ENCODE assay signal across 1 cellular context in the genomic region with DNA sequence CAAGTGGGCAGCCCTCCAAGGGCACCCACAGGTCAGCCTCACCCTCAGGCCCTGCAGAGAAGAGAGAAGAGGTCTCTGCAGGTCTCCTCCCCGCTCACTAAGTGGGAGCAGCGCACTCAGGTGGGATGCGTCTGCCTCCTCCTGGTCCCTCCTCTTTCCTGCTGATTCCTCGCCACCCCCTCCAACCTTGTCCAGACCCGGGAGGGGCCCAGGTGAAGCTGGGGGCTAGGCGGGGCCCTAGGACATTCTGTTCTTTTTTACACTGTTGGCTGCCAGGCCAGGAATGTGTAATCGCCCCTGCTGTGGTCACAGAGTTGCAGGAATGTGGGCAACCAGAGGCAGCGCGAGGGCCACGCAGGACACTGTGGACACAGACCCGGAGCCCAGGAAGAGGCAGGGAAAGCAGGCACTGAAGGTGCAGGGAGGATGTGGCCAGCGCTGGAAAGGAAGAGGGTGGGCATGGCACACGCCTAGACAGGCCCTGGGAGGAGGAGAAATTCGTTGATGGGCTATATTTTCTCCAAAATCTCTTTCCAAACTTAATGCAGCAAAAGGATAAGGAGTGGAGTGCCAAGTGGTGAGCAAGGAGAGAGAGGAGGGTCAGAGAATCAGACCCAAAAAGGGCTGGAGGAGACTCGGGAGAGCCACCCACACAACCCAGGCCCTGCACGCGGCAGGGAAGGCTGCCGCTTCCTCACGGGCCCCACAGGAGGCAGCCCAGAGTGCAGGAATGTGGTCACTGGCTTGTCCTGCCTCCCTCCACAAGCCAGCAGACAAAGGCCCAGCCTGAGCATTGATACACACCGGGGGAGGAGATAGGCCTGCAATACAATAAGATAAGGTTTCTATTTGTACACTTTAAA.
TF ChIP-seq lines count a peak whose summit lies in the region.

No MANE protein-coding gene starts in this region.

TF ChIP-seq in HEK293, 187 proteins besides CTCF, POLR2A, EP300 and RAD21 (continued from another document):
- TF ChIP-seq, protein P1, sequence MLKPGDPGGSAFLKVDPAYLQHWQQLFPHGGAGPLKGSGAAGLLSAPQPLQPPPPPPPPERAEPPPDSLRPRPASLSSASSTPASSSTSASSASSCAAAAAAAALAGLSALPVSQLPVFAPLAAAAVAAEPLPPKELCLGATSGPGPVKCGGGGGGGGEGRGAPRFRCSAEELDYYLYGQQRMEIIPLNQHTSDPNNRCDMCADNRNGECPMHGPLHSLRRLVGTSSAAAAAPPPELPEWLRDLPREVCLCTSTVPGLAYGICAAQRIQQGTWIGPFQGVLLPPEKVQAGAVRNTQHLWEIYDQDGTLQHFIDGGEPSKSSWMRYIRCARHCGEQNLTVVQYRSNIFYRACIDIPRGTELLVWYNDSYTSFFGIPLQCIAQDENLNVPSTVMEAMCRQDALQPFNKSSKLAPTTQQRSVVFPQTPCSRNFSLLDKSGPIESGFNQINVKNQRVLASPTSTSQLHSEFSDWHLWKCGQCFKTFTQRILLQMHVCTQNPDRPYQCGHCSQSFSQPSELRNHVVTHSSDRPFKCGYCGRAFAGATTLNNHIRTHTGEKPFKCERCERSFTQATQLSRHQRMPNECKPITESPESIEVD (tag by site-specific recombination; IDR thresholded peaks at IDR 0.05), result no peak
- TF ChIP-seq GLIS1 (tag by site-specific recombination; IDR thresholded peaks at IDR 0.05), result peak; percentile 51
- peak; percentile 9; the same call in 1 of the 2 replicates for TF ChIP-seq SP2 (tag by site-specific recombination; IDR thresholded peaks at IDR 0.05)
- TF ChIP-seq ZNF658 (tag by site-specific recombination; IDR thresholded peaks at IDR 0.05), result no peak
- TF ChIP-seq ZNF335 (tag by site-specific recombination; conservative IDR thresholded peaks at IDR 0.05), result peak; percentile 50
- TF ChIP-seq ZBTB21 (tag by site-specific recombination; IDR thresholded peaks at IDR 0.05), result no peak
- no peak for TF ChIP-seq OVOL3 (tag by site-specific recombination; IDR thresholded peaks at IDR 0.05)
- TF ChIP-seq ZNF76 (tag by site-specific recombination; IDR thresholded peaks at IDR 0.05; ENCODE audit: borderline replicate concordance, low read depth), result no peak
- TF ChIP-seq, protein P2, sequence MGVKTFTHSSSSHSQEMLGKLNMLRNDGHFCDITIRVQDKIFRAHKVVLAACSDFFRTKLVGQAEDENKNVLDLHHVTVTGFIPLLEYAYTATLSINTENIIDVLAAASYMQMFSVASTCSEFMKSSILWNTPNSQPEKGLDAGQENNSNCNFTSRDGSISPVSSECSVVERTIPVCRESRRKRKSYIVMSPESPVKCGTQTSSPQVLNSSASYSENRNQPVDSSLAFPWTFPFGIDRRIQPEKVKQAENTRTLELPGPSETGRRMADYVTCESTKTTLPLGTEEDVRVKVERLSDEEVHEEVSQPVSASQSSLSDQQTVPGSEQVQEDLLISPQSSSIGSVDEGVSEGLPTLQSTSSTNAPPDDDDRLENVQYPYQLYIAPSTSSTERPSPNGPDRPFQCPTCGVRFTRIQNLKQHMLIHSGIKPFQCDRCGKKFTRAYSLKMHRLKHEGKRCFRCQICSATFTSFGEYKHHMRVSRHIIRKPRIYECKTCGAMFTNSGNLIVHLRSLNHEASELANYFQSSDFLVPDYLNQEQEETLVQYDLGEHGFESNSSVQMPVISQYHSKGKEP (tag by site-specific recombination; IDR thresholded peaks at IDR 0.05), result no peak
- no peak for TF ChIP-seq HOXA7 (CRISPR knock-in tag; IDR thresholded peaks at IDR 0.05; ENCODE audit: borderline replicate concordance)
- no peak for TF ChIP-seq ZNF354C (tag by site-specific recombination; IDR thresholded peaks at IDR 0.05; ENCODE audit: borderline replicate concordance, low read depth)
- TF ChIP-seq SP3 (tag by site-specific recombination; IDR thresholded peaks at IDR 0.05), result peak; percentile 41; the same call in 1 of the 2 replicates
- TF ChIP-seq ZFP69B (tag by site-specific recombination; IDR thresholded peaks at IDR 0.05), result peak; percentile 93
- TF ChIP-seq, protein P3, sequence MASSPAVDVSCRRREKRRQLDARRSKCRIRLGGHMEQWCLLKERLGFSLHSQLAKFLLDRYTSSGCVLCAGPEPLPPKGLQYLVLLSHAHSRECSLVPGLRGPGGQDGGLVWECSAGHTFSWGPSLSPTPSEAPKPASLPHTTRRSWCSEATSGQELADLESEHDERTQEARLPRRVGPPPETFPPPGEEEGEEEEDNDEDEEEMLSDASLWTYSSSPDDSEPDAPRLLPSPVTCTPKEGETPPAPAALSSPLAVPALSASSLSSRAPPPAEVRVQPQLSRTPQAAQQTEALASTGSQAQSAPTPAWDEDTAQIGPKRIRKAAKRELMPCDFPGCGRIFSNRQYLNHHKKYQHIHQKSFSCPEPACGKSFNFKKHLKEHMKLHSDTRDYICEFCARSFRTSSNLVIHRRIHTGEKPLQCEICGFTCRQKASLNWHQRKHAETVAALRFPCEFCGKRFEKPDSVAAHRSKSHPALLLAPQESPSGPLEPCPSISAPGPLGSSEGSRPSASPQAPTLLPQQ (tag by site-specific recombination; IDR thresholded peaks at IDR 0.05), result peak; percentile 90
- no peak for TF ChIP-seq ZNF433 (tag by site-specific recombination; IDR thresholded peaks at IDR 0.05; ENCODE audit: low read depth)
- no peak for TF ChIP-seq YY2 (tag by site-specific recombination; IDR thresholded peaks at IDR 0.05)
- no peak for TF ChIP-seq MYNN (tag by site-specific recombination; IDR thresholded peaks at IDR 0.05; ENCODE audit: borderline replicate concordance)
- TF ChIP-seq ZBTB8A (tag by site-specific recombination; IDR thresholded peaks at IDR 0.05), result 0 out of 2 replicates have a peak, but pooled peaks have one; percentile 18
- TF ChIP-seq SP7 (tag by site-specific recombination; IDR thresholded peaks at IDR 0.05), result peak; percentile 23; the same call in 1 of the 2 replicates
- TF ChIP-seq, protein P4, sequence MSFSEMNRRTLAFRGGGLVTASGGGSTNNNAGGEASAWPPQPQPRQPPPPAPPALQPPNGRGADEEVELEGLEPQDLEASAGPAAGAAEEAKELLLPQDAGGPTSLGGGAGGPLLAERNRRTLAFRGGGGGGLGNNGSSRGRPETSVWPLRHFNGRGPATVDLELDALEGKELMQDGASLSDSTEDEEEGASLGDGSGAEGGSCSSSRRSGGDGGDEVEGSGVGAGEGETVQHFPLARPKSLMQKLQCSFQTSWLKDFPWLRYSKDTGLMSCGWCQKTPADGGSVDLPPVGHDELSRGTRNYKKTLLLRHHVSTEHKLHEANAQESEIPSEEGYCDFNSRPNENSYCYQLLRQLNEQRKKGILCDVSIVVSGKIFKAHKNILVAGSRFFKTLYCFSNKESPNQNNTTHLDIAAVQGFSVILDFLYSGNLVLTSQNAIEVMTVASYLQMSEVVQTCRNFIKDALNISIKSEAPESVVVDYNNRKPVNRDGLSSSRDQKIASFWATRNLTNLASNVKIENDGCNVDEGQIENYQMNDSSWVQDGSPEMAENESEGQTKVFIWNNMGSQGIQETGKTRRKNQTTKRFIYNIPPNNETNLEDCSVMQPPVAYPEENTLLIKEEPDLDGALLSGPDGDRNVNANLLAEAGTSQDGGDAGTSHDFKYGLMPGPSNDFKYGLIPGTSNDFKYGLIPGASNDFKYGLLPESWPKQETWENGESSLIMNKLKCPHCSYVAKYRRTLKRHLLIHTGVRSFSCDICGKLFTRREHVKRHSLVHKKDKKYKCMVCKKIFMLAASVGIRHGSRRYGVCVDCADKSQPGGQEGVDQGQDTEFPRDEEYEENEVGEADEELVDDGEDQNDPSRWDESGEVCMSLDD (tag by site-specific recombination; IDR thresholded peaks at IDR 0.05), result no peak
- TF ChIP-seq, protein P5, sequence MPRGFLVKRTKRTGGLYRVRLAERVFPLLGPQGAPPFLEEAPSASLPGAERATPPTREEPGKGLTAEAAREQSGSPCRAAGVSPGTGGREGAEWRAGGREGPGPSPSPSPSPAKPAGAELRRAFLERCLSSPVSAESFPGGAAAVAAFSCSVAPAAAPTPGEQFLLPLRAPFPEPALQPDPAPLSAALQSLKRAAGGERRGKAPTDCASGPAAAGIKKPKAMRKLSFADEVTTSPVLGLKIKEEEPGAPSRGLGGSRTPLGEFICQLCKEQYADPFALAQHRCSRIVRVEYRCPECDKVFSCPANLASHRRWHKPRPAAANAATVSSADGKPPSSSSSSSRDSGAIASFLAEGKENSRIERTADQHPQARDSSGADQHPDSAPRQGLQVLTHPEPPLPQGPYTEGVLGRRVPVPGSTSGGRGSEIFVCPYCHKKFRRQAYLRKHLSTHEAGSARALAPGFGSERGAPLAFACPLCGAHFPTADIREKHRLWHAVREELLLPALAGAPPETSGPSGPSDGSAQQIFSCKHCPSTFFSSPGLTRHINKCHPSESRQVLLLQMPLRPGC (tag by site-specific recombination; IDR thresholded peaks at IDR 0.05), result peak; percentile 68; the same call in 1 of the 2 replicates
- TF ChIP-seq ZBTB20 (tag by site-specific recombination; IDR thresholded peaks at IDR 0.05), result peak; percentile 30
- TF ChIP-seq ZBTB17 (tag by site-specific recombination; IDR thresholded peaks at IDR 0.05), result peak; percentile 58
- peak; percentile 81 for TF ChIP-seq ZIC2 (tag by site-specific recombination; IDR thresholded peaks at IDR 0.05)
- TF ChIP-seq KLF10 (tag by site-specific recombination; IDR thresholded peaks at IDR 0.05), result no peak
- peak; percentile 77 for TF ChIP-seq ZFHX2 (tag by site-specific recombination; conservative IDR thresholded peaks at IDR 0.05)
